ENCODE assay signal across 8 cellular contexts in genomic region chr12:1529862-1530591, GRCh38.
DNase-seq lines count a peak whose midpoint lies in the region; FAIRE-seq and TF ChIP-seq lines count a peak whose summit lies in the region.

No MANE protein-coding gene starts in this region.

- no peak for DNase-seq in GM12892 (ENCODE audit: insufficient read length)
- peak; percentile 36 for DNase-seq in RPMI8226
- no peak for DNase-seq in esophagus muscularis mucosa (ENCODE audit: extremely low spot score)
- peak; percentile 76 for DNase-seq in nephron progenitor cell
- DNase-seq in amniotic stem cell (lab: John Stamatoyannopoulos, UW): no peak
- DNase-seq in NCI-H2081 treated with DMSO at 0.1 percent for 48 hours (lab: John Stamatoyannopoulos, UW): no peak
- DNase-seq in inferior parietal cortex (ENCODE audit: extremely low spot score): no peak
- no peak for DNase-seq in putamen (ENCODE audit: low spot score)

- H3K36me3 ChIP-seq in esophagus muscularis mucosa: no peaks in the 10 kb centered on the region

- H3K9me3 ChIP-seq in esophagus muscularis mucosa: no peaks in the 10 kb centered on the region

- peaks cover 67% of the 10 kb centered on the region for H3K27me3 Mint-ChIP-seq in nephron progenitor cell (ENCODE audit: low read depth, poor library complexity)

- peaks cover 52% of the 10 kb centered on the region for H3K4me1 Mint-ChIP-seq in nephron progenitor cell

- H3K36me3 Mint-ChIP-seq in nephron progenitor cell (ENCODE audit: low read depth): peaks cover 7% of the 10 kb centered on the region

- peak overlapping the region in 3 of 4 donors; percentile 2 to 69 (median 51) for H3K27ac ChIP-seq in esophagus muscularis mucosa (replicated peaks in 1 of 4)

- intact Hi-C loops in esophagus muscularis mucosa (cut with DNase I): no loop called here

- TF ChIP-seq POLR2A in GM12892 (IDR thresholded peaks at IDR 0.05; ENCODE audit: low read depth, low read length) (no peak), esophagus muscularis mucosa (IDR thresholded peaks at IDR 0.05; ENCODE audit: low read depth) (no peak)

- no peak overlapping the region for H3K27ac Mint-ChIP-seq in nephron progenitor cell

- peaks cover 0 to 38% (median 7%) of the 10 kb centered on the region in 4 donors for H3K27me3 ChIP-seq in esophagus muscularis mucosa

- peak overlapping the region; percentile 67 to 75 (median 70) for H3K4me3 ChIP-seq in esophagus muscularis mucosa

- no peaks in the 10 kb centered on the region for H3K9me3 Mint-ChIP-seq in nephron progenitor cell

- peaks cover 0 to 41% (median 28%) of the 10 kb centered on the region in 4 donors for H3K4me1 ChIP-seq in esophagus muscularis mucosa

- WGBS in esophagus muscularis mucosa: no CpG with 5 or more reads among the region's 101 CpGs

- H3K4me3 Mint-ChIP-seq in nephron progenitor cell: peak overlapping the region; percentile 91

- FAIRE-seq in GM12892 (lab: Jason Lieb, UNC): peak; percentile 81

- TF ChIP-seq EP300 in esophagus muscularis mucosa (IDR thresholded peaks at IDR 0.05): no peak

- TF ChIP-seq CTCF in esophagus muscularis mucosa (IDR thresholded peaks at IDR 0.05) (no peak), nephron progenitor cell (IDR thresholded peaks at IDR 0.05) (no peak)

Comparison
In these comparisons a context has a peak if more than half of its experiments do, and no peak if none do; other contexts are left out.
1. DNase-seq: peak in RPMI8226 (single experiment) and nephron progenitor cell (single experiment); none in GM12892 (single experiment), esophagus muscularis mucosa (single experiment), amniotic stem cell (single experiment), NCI-H2081 treated with DMSO at 0.1 percent for 48 hours (single experiment), inferior parietal cortex (single experiment) and putamen (single experiment).